In genomic region chr22:25402501-25403283, GRCh38 we compare ENCODE assay signal across 8 cellular contexts.
DNase-seq lines count a peak whose midpoint lies in the region; ATAC-seq and TF ChIP-seq lines count a peak whose summit lies in the region.

No MANE protein-coding gene starts in this region.

- peak overlapping the region; percentile 78 for H3K4me3 Mint-ChIP-seq in Calu3 (ENCODE audit: low read depth, unreplicated experiment)

- intact Hi-C loops in Calu3 (cut with micrococcal nuclease; ENCODE audit: unreplicated experiment): loop anchor here (2.0 to 5.0 kb wide), 2 partner anchors 40 to 44 kb away; no protein-coding TSS in a partner anchor

- no peak for TF ChIP-seq CTCF in Calu3 (IDR thresholded peaks at IDR 0.05; ENCODE audit: unreplicated experiment)
- TF ChIP-seq CTCF in fibroblast of the aortic adventitia (IDR thresholded peaks at IDR 0.05; ENCODE audit: insufficient read depth, low read length): no peak

- H3K27ac ChIP-seq in rectal smooth muscle tissue (ENCODE audit: low read depth, low read length): peak overlapping the region; percentile 57
- no peak overlapping the region for H3K27ac ChIP-seq in caudate nucleus (ENCODE audit: low read depth, low read length)

- BruUV-seq in Calu3 (replicated peaks; lab: Mats Ljungman, UMichigan): no TSS peak

- DNase-seq in Calu3 (no peak), fibroblast of the aortic adventitia (ENCODE audit: low read depth) (peak; percentile 44), NCI-H2227 treated with DMSO at 0.1 percent for 48 hours (lab: John Stamatoyannopoulos, UW) (no peak), caudate nucleus (lab: John Stamatoyannopoulos, UW) (no peak)

- H3K4me1 ChIP-seq in rectal smooth muscle tissue (ENCODE audit: control insufficient read depth, insufficient read depth, low read length): peaks cover 16% of the 10 kb centered on the region

- no peaks in the 10 kb centered on the region for H3K9me3 Mint-ChIP-seq in Calu3 (ENCODE audit: low read depth, unreplicated experiment)

- H3K4me1 Mint-ChIP-seq in Calu3 (ENCODE audit: low read depth, unreplicated experiment): peaks cover 37% of the 10 kb centered on the region

- H3K36me3 Mint-ChIP-seq in Calu3 (ENCODE audit: insufficient read depth, unreplicated experiment): peaks cover 33% of the 10 kb centered on the region

- peak overlapping the region; percentile 75 for H3K27ac Mint-ChIP-seq in Calu3 (ENCODE audit: unreplicated experiment)

- H3K4me3 ChIP-seq in fibroblast of the aortic adventitia (ENCODE audit: low read depth, low read length) (peak overlapping the region; percentile 37), rectal smooth muscle tissue (ENCODE audit: low read length) (peak overlapping the region; percentile 72)

- ATAC-seq in HG03439 (IDR thresholded peaks at IDR 0.05; ENCODE audit: unreplicated experiment) (no peak), GM18907 (IDR thresholded peaks at IDR 0.05; ENCODE audit: unreplicated experiment) (no peak)

- H3K36me3 ChIP-seq in rectal smooth muscle tissue (ENCODE audit: control insufficient read depth, insufficient read depth, low read length): no peaks in the 10 kb centered on the region

- no peak overlapping the region for H3K9ac ChIP-seq in rectal smooth muscle tissue (ENCODE audit: low read length)

- no peaks in the 10 kb centered on the region for H3K27me3 ChIP-seq in rectal smooth muscle tissue (ENCODE audit: control insufficient read depth, insufficient read depth, low read length)

- CTCF ChIA-PET in Calu3 (lab: Charles Lee): no interaction called here

- H3K27me3 Mint-ChIP-seq in Calu3 (ENCODE audit: unreplicated experiment): peaks cover 9% of the 10 kb centered on the region

TF ChIP-seq in PFSK-1, 5 proteins besides CTCF, POLR2A, EP300 and RAD21:
- TF ChIP-seq SIN3A (IDR thresholded peaks at IDR 0.05; ENCODE audit: borderline replicate concordance, insufficient read depth, low read length) (no peak), TAF1 (IDR thresholded peaks at IDR 0.05; ENCODE audit: borderline replicate concordance, insufficient read depth, low read length) (no peak), FOXP2 (optimal IDR thresholded peaks at IDR 0.05; ENCODE audit: borderline replicate concordance, extremely low read depth, extremely low read length, insufficient read depth) (no peak), REST (IDR thresholded peaks at IDR 0.05; ENCODE audit: insufficient read depth in 1 of 2, low read depth in 2 of 2, low read length in 2 of 2) (peak; percentile 60 to 72; a peak in 3 of 4 replicates), POLR2AphosphoS5 (IDR thresholded peaks at IDR 0.05; ENCODE audit: low read depth, low read length) (no peak)
